ENCODE assay signal across 12 cellular contexts in genomic region chr19:4709440-4710280, GRCh38. TPM values are rescaled to one million over a fixed set of nuclear protein-coding genes. Genes with fewer than 3 reads are reported as not detected.
A peak's percentile ranks its signal among the peaks of the same experiment; 100 is the strongest.
DNase-seq lines count a peak whose midpoint lies in the region; ATAC-seq and TF ChIP-seq lines count a peak whose summit lies in the region.
"Had no signal": no experiment of that assay in that cellular context is flagged by ENCODE, and none has a peak within 500 bp of the region (broad histone marks: within the 10 kb centered on the region; RNA-seq: fewer than 3 reads in every experiment).

No MANE protein-coding gene starts in this region.

- CTCF ChIA-PET in GM10248 (lab: Yijun Ruan, JAX), result interaction anchor here (1.1 kb wide), 1 partner anchor 15 kb away, joined by 3 read pairs; no protein-coding TSS in a partner anchor

- H2AK5ac ChIP-seq in mesenchymal stem cell (ENCODE audit: low read length, severe bottlenecking), result peak overlapping the region; percentile 53

- H3K4me3 Mint-ChIP-seq in central memory CD8-positive, alpha-beta T cell, result peak overlapping the region; percentile 59
- H3K4me3 Mint-ChIP-seq: memory B cell had no signal

- no peak for ATAC-seq in activated naive CD4-positive, alpha-beta T cell treated with anti-CD3 and anti-CD28 coated beads, Interleukin-2, amount 50 U/mL, for 72 hours
- ATAC-seq in central memory CD8-positive, alpha-beta T cell (replicated peaks; ENCODE audit: extremely low read depth, poor library complexity, severe bottlenecking), result peak; percentile 86
- ATAC-seq in upper lobe of left lung (ENCODE audit: low FRiP score in 2 of 2) (no peak), HG03039 (IDR thresholded peaks at IDR 0.05; ENCODE audit: unreplicated experiment) (no peak)

- no peaks in the 10 kb centered on the region for H3K27me3 ChIP-seq in mesenchymal stem cell (ENCODE audit: control insufficient read depth in 1 of 2, insufficient read depth in 1 of 2, low read length in 2 of 2)
- no peaks in the 10 kb centered on the region for H3K27me3 ChIP-seq in upper lobe of left lung

- peaks cover 25% of the 10 kb centered on the region for H3K79me1 ChIP-seq in mesenchymal stem cell (replicated peaks; ENCODE audit: low read length, poor library complexity, severe bottlenecking)

- TF ChIP-seq CTCF in upper lobe of left lung (IDR thresholded peaks at IDR 0.05) (no peak), GM10248 (IDR thresholded peaks at IDR 0.05; ENCODE audit: control extremely low read depth, extremely low read depth, low read depth, missing control alignments) (no peak)

- H3K4me1 ChIP-seq in mesenchymal stem cell (ENCODE audit: control insufficient read depth, insufficient read depth, low read depth, low read length), result peaks cover 55% of the 10 kb centered on the region
- peaks cover 26 to 45% (median 34%) of the 10 kb centered on the region in 4 donors for H3K4me1 ChIP-seq in upper lobe of left lung

- H3K27ac ChIP-seq in mesenchymal stem cell (ENCODE audit: low read length, poor library complexity, severe bottlenecking) (peak overlapping the region; percentile 5), upper lobe of left lung (peak overlapping the region in 3 of 4 donors; percentile 66 to 73 (median 67))
- H3K27ac ChIP-seq: SK-N-MC had no signal

- no peak overlapping the region for H2AFZ ChIP-seq in mesenchymal stem cell (ENCODE audit: low read depth, low read length)

- peaks cover 20% of the 10 kb centered on the region for H3K4me1 Mint-ChIP-seq in central memory CD8-positive, alpha-beta T cell

- H3K18ac ChIP-seq in mesenchymal stem cell (ENCODE audit: low read depth in 1 of 2, low read length in 2 of 2), result no peak overlapping the region

- no peaks in the 10 kb centered on the region for H3K27me3 Mint-ChIP-seq in central memory CD8-positive, alpha-beta T cell
- H3K27me3 Mint-ChIP-seq: memory B cell had no signal

- no peak overlapping the region for H3K9ac ChIP-seq in mesenchymal stem cell (ENCODE audit: low read length)

- no peak overlapping the region for H2BK12ac ChIP-seq in mesenchymal stem cell (ENCODE audit: low read length in 2 of 2)

- H4K91ac ChIP-seq in mesenchymal stem cell (ENCODE audit: low read length), result peak overlapping the region; percentile 6

- no peak overlapping the region for H3K4me2 ChIP-seq in mesenchymal stem cell (ENCODE audit: low read length, poor library complexity, severe bottlenecking)

- no peak overlapping the region for H3K14ac ChIP-seq in mesenchymal stem cell (ENCODE audit: low read length in 2 of 2)

- H3K9me3 ChIP-seq in mesenchymal stem cell (ENCODE audit: control insufficient read depth, low read length) (no peaks in the 10 kb centered on the region), upper lobe of left lung (no peaks in the 10 kb centered on the region)

- H4K8ac ChIP-seq in mesenchymal stem cell (ENCODE audit: low read length), result peak overlapping the region; percentile 10

- POLR2A ChIA-PET in GM10248 (lab: Yijun Ruan, JAX), result interaction anchor here (0.6 kb wide), 1 partner anchor 103 kb away, joined by 3 read pairs; no protein-coding TSS in a partner anchor

- no peaks in the 10 kb centered on the region for H3K9me3 Mint-ChIP-seq in activated naive CD4-positive, alpha-beta T cell treated with anti-CD3 and anti-CD28 coated beads, Interleukin-2, amount 50 U/mL, for 72 hours
- no peaks in the 10 kb centered on the region for H3K9me3 Mint-ChIP-seq in central memory CD8-positive, alpha-beta T cell
- H3K9me3 Mint-ChIP-seq: memory B cell had no signal

- no peak for TF ChIP-seq POLR2A in upper lobe of left lung (IDR thresholded peaks at IDR 0.05)

- H2BK15ac ChIP-seq in mesenchymal stem cell (ENCODE audit: low read depth, poor library complexity, severe bottlenecking), result no peak overlapping the region

- H3K4me3 ChIP-seq in mesenchymal stem cell (ENCODE audit: insufficient read depth in 1 of 2, low read depth in 1 of 2, low read length in 2 of 2) (no peak overlapping the region), upper lobe of left lung (no peak overlapping the region)
- H3K4me3 ChIP-seq: SK-N-MC had no signal

- peaks cover 64 to 65% of the 10 kb centered on the region in 2 experiments for H3K36me3 ChIP-seq in mesenchymal stem cell (ENCODE audit: control insufficient read depth in 1 of 2, insufficient read depth in 2 of 2, low read depth in 1 of 2, low read length in 2 of 2)
- H3K36me3 ChIP-seq in upper lobe of left lung, result peaks cover 17 to 79% (median 49%) of the 10 kb centered on the region in 4 donors

- no peak for TF ChIP-seq EP300 in upper lobe of left lung (IDR thresholded peaks at IDR 0.05)

- H2BK5ac ChIP-seq in mesenchymal stem cell (ENCODE audit: low read depth, low read length, poor library complexity, severe bottlenecking), result no peak overlapping the region

- peaks cover 5 to 6% of the 10 kb centered on the region in 2 donors for H3K36me3 Mint-ChIP-seq in activated naive CD4-positive, alpha-beta T cell treated with anti-CD3 and anti-CD28 coated beads, Interleukin-2, amount 50 U/mL, for 72 hours
- H3K36me3 Mint-ChIP-seq in central memory CD8-positive, alpha-beta T cell (ENCODE audit: insufficient read depth), result peaks cover 15% of the 10 kb centered on the region

- no peak overlapping the region for H3K4ac ChIP-seq in mesenchymal stem cell (ENCODE audit: low read depth in 1 of 2, low read length in 2 of 2)

- H3K23ac ChIP-seq in mesenchymal stem cell (ENCODE audit: low read length in 2 of 2), result no peak overlapping the region

- H2BK120ac ChIP-seq in mesenchymal stem cell (ENCODE audit: low read depth, low read length), result no peak overlapping the region

- peak overlapping the region; percentile 8 to 94 for H3K27ac Mint-ChIP-seq in activated naive CD4-positive, alpha-beta T cell treated with anti-CD3 and anti-CD28 coated beads, Interleukin-2, amount 50 U/mL, for 72 hours
- H3K27ac Mint-ChIP-seq in central memory CD8-positive, alpha-beta T cell (ENCODE audit: low read depth), result peak overlapping the region; percentile 91
- H3K27ac Mint-ChIP-seq: memory B cell had no signal

- DNase-seq in activated naive CD4-positive, alpha-beta T cell treated with anti-CD3 and anti-CD28 coated beads, Interleukin-2, amount 50 U/mL, for 72 hours (ENCODE audit: low spot score in 2 of 2), result no peak
- DNase-seq in activated naive CD4-positive, alpha-beta T cell (lab: John Stamatoyannopoulos, UW), result no peak
- peak in 1 of 2 donors; percentile 25 for DNase-seq in central memory CD8-positive, alpha-beta T cell (ENCODE audit: low spot score in 2 of 2)
- no peak for DNase-seq in mesenchymal stem cell
- DNase-seq in upper lobe of left lung, result no peak
- no peak for DNase-seq in GM10248 (ENCODE audit: extremely low spot score)
- no peak for DNase-seq in NCI-H187 (lab: John Stamatoyannopoulos, UW)
- DNase-seq: GOT3, NCI-H345 had no signal

- 93% methylated on average over 20 of the region's 20 CpGs for WGBS in mesenchymal stem cell
- 76 to 80% methylated on average over 17 to 20 of the region's 20 CpGs for WGBS in upper lobe of left lung, 2 donors

RNA-seq across cellular contexts. Expression of gene DPP9, which starts 14.0 kb away (rescaled TPM):
- 10 to 100 TPM; 55.2 to 59.0 TPM for total RNA-seq in activated naive CD4-positive, alpha-beta T cell treated with anti-CD3 and anti-CD28 coated beads, Interleukin-2, amount 50 U/mL, for 72 hours
- polyA plus RNA-seq in mesenchymal stem cell (2013, experiment 1 of 2), result 41.4 TPM
- polyA plus RNA-seq in mesenchymal stem cell (2013, experiment 2 of 2), result 41.4 TPM
- 100 to 1,000 TPM in 2 of 6 donors, 10 to 100 TPM in 4; 55.1 to 255 (median 89.0) TPM for total RNA-seq in upper lobe of left lung

RNA-seq across cellular contexts. Expression of gene MYDGF, which starts 39.5 kb away (rescaled TPM):
- total RNA-seq in activated naive CD4-positive, alpha-beta T cell treated with anti-CD3 and anti-CD28 coated beads, Interleukin-2, amount 50 U/mL, for 72 hours, result 10 to 100 TPM; 40.2 to 48.5 TPM
- 184 TPM for polyA plus RNA-seq in mesenchymal stem cell (2013, experiment 1 of 2)
- 188 TPM for polyA plus RNA-seq in mesenchymal stem cell (2013, experiment 2 of 2)
- 100 to 1,000 TPM in 1 of 6 donors, 10 to 100 TPM in 4, 1 to 10 TPM in 1; 6.3 to 121 (median 67.1) TPM for total RNA-seq in upper lobe of left lung
